ENCODE assay signal across 9 cellular contexts in the genomic region with DNA sequence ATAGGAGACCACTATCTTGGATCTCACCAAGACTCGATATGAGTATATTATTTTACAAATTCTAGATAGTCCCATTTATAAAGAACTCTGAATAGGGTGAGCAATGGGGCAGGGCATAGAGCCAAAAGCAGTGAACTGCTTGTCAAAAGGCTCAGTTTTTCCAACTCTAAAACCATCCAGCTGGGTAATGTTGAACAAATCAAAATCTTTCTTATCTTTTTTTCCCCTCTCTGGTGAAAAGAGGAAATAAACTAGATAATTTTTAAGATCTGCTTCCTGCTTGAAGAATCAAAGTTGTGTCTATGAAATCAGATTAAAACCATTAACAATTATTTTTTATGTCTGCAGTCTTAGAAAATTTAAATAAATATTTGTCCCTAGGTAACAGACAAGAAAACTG.
DNase-seq lines count a peak whose midpoint lies in the region; ATAC-seq and TF ChIP-seq lines count a peak whose summit lies in the region.
"Had no signal": no experiment of that assay in that cellular context is flagged by ENCODE, and none has a peak within 500 bp of the region (broad histone marks: within the 10 kb centered on the region; RNA-seq: fewer than 3 reads in every experiment).

No MANE protein-coding gene starts in this region.

- no peak overlapping the region for H3K4me3 Mint-ChIP-seq in activated CD4-positive, alpha-beta T cell treated with anti-CD3 and anti-CD28 coated beads for 36 hours

- TF ChIP-seq EP300 in SK-N-SH (IDR thresholded peaks at IDR 0.05; ENCODE audit: borderline replicate concordance in 1 of 2, low read depth in 1 of 2, low read length in 1 of 2), result peak in 1 of 2 experiments; percentile 37; a peak in 2 of 4 replicates

- CTCF ChIA-PET in SK-N-SH (lab: Yijun Ruan, JAX), result interaction anchor here (1.2 to 2.5 kb wide), 3 partner anchors 12 to 66 kb away, joined by 3 to 11 read pairs (median 7); no protein-coding TSS in a partner anchor
- CTCF ChIA-PET in activated CD4-positive, alpha-beta T cell treated with anti-CD3 and anti-CD28 coated beads for 36 hours (lab: Charles Lee), result interaction anchor here (0.6 to 3.6 kb wide), 4 partner anchors 20 to 1117 kb away, joined by 3 to 14 read pairs (median 4); no protein-coding TSS in a partner anchor

- H3K9ac ChIP-seq in SK-N-SH, result peak overlapping the region; percentile 60; the same call in 1 of the 2 replicates

- H3K9me3 ChIP-seq in SK-N-SH (no peaks in the 10 kb centered on the region), prostate gland (no peaks in the 10 kb centered on the region)

- H3K27me3 Mint-ChIP-seq in activated CD4-positive, alpha-beta T cell treated with anti-CD3 and anti-CD28 coated beads for 36 hours, result peaks cover 2% of the 10 kb centered on the region

- TF ChIP-seq POLR2A in prostate gland (IDR thresholded peaks at IDR 0.05), result no peak

- no peak overlapping the region; a peak in 1 of 4 replicates for H3K4me3 ChIP-seq in SK-N-SH (ENCODE audit: low read depth in 2 of 2, low read length in 1 of 2)
- no peak overlapping the region for H3K4me3 ChIP-seq in fibroblast of pulmonary artery (replicated peaks; ENCODE audit: low read depth, low read length)
- H3K4me3 ChIP-seq in prostate gland, result no peak overlapping the region

- peak overlapping the region; percentile 95 to 99 for H3K27ac ChIP-seq in SK-N-SH (ENCODE audit: low read depth in 2 of 2, low read length in 1 of 2)
- H3K27ac ChIP-seq in prostate gland, result peak overlapping the region; percentile 43 to 54

- H3K36me3 ChIP-seq in SK-N-SH (replicated peaks in 1 of 2; ENCODE audit: control insufficient read depth in 1 of 2, insufficient read depth in 2 of 2, low read length in 1 of 2) (no peaks in the 10 kb centered on the region), prostate gland (no peaks in the 10 kb centered on the region)

- no peaks in the 10 kb centered on the region for H3K9me3 Mint-ChIP-seq in activated CD4-positive, alpha-beta T cell treated with anti-CD3 and anti-CD28 coated beads for 36 hours (ENCODE audit: low read depth)

- H3K36me3 Mint-ChIP-seq in activated CD4-positive, alpha-beta T cell treated with anti-CD3 and anti-CD28 coated beads for 36 hours (ENCODE audit: low read depth), result no peaks in the 10 kb centered on the region

- TF ChIP-seq CTCF in SK-N-SH (IDR thresholded peaks at IDR 0.05) (no peak), fibroblast of pulmonary artery (IDR thresholded peaks at IDR 0.05; ENCODE audit: low read length, missing control alignments) (no peak), prostate gland (IDR thresholded peaks at IDR 0.05) (no peak)

- POLR2A ChIA-PET in SK-N-SH (lab: Yijun Ruan, JAX), result interaction anchor here (0.7 kb wide), 1 partner anchor 16 kb away, joined by 3 read pairs; no protein-coding TSS in a partner anchor
- POLR2A ChIA-PET in activated CD4-positive, alpha-beta T cell treated with anti-CD3 and anti-CD28 coated beads for 36 hours (lab: Charles Lee), result interaction anchor here (0.6 to 1.0 kb wide), 2 partner anchors 433 to 971 kb away, joined by 3 read pairs; no protein-coding TSS in a partner anchor

- H3K27me3 ChIP-seq in SK-N-SH (ENCODE audit: insufficient read depth) (no peaks in the 10 kb centered on the region), prostate gland (replicated peaks; ENCODE audit: insufficient read depth) (no peaks in the 10 kb centered on the region)

- ATAC-seq in HG03108 (IDR thresholded peaks at IDR 0.05; ENCODE audit: unreplicated experiment), result no peak
- ATAC-seq in activated CD4-positive, alpha-beta T cell treated with anti-CD3 and anti-CD28 coated beads for 36 hours, result no peak

- intact Hi-C loops in prostate gland (cut with DNase I), result no loop called here
- intact Hi-C loops in activated CD4-positive, alpha-beta T cell treated with anti-CD3 and anti-CD28 coated beads for 36 hours (cut with DNase I, micrococcal nuclease), result loop anchor here in 1 of 2 experiments (2.0 kb wide), 1 partner anchor 17 kb away; no protein-coding TSS in a partner anchor

- TF ChIP-seq RAD21 in SK-N-SH (IDR thresholded peaks at IDR 0.05; ENCODE audit: low read length), result no peak

- no peaks in the 10 kb centered on the region for H4K20me1 ChIP-seq in SK-N-SH (ENCODE audit: insufficient read depth)

- no peaks in the 10 kb centered on the region for H3K9me2 ChIP-seq in SK-N-SH

- DNase-seq in CD1c-positive myeloid dendritic cell (ENCODE audit: extremely low spot score) (peak; percentile 21), SK-N-SH (no peak), fibroblast of pulmonary artery (ENCODE audit: low read depth) (peak; percentile 84), prostate gland (ENCODE audit: low spot score) (no peak), kidney tubule cell (ENCODE audit: low spot score) (no peak), GDM1 (lab: John Stamatoyannopoulos, UW) (no peak)
- DNase-seq in activated CD4-positive, alpha-beta T cell treated with anti-CD3 and anti-CD28 coated beads for 36 hours, result no peak
- DNase-seq: NCI-H2081 treated with DMSO at 0.1 percent for 48 hours had no signal

- WGBS in SK-N-SH (ENCODE audit: low lambda C conversion rate), result 4% methylated on average over 1 of the region's 1 CpG
- WGBS in prostate gland, result 30% methylated on average over 1 of the region's 1 CpG

- H3K4me1 ChIP-seq in SK-N-SH (ENCODE audit: control insufficient read depth in 1 of 2, insufficient read depth in 2 of 2, low read depth in 1 of 2, low read length in 1 of 2) (peaks cover 22 to 61% of the 10 kb centered on the region in 2 experiments), prostate gland (replicated peaks) (peaks cover 13% of the 10 kb centered on the region)

- H3K4me1 Mint-ChIP-seq in activated CD4-positive, alpha-beta T cell treated with anti-CD3 and anti-CD28 coated beads for 36 hours, result peaks cover 5% of the 10 kb centered on the region

- H3F3A ChIP-seq in SK-N-SH (replicated peaks; ENCODE audit: insufficient read depth), result peaks cover 37% of the 10 kb centered on the region

- H3K4me2 ChIP-seq in SK-N-SH, result peak overlapping the region; percentile 38; the same call in 1 of the 2 replicates

- H3K27ac Mint-ChIP-seq in activated CD4-positive, alpha-beta T cell treated with anti-CD3 and anti-CD28 coated beads for 36 hours, result no peak overlapping the region

- H2AFZ ChIP-seq in SK-N-SH (ENCODE audit: low read depth), result no peak overlapping the region

- no peaks in the 10 kb centered on the region for H3K79me2 ChIP-seq in SK-N-SH (ENCODE audit: insufficient read depth)

TF ChIP-seq in SK-N-SH, 30 proteins besides CTCF, POLR2A, EP300 and RAD21:
- no peak for TF ChIP-seq EZH2phosphoT487 (IDR thresholded peaks at IDR 0.05; ENCODE audit: borderline replicate concordance, low read depth)
- TF ChIP-seq, protein P1, sequence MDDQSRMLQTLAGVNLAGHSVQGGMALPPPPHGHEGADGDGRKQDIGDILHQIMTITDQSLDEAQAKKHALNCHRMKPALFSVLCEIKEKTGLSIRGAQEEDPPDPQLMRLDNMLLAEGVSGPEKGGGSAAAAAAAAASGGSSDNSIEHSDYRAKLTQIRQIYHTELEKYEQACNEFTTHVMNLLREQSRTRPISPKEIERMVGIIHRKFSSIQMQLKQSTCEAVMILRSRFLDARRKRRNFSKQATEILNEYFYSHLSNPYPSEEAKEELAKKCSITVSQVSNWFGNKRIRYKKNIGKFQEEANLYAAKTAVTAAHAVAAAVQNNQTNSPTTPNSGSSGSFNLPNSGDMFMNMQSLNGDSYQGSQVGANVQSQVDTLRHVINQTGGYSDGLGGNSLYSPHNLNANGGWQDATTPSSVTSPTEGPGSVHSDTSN (IDR thresholded peaks at IDR 0.05), result 0 out of 2 replicates have a peak, but pooled peaks have one; percentile 3
TF ChIP-seq in SK-N-SH: peak in this region for 1.

Comparison
In these comparisons a context has a peak if more than half of its experiments do, and no peak if none do; other contexts are left out.
1. DNase-seq: peak in CD1c-positive myeloid dendritic cell (single experiment) and fibroblast of pulmonary artery (single experiment); none in SK-N-SH (single experiment), prostate gland (single experiment), activated CD4-positive, alpha-beta T cell treated with anti-CD3 and anti-CD28 coated beads for 36 hours (single experiment), kidney tubule cell (single experiment) and GDM1 (single experiment).